In genomic region chr20:4613184-4613583, GRCh38 we compare ENCODE assay signal across 1 cellular context.
TF ChIP-seq lines count a peak whose summit lies in the region.

No MANE protein-coding gene starts in this region.

TF ChIP-seq in HEK293, 187 proteins besides CTCF, POLR2A, EP300 and RAD21 (continued from another document and continues in another):
- no peak for TF ChIP-seq ZNF148 (tag by site-specific recombination; IDR thresholded peaks at IDR 0.05; ENCODE audit: borderline replicate concordance)
- peak; percentile 87 for TF ChIP-seq ZBTB8A (tag by site-specific recombination; IDR thresholded peaks at IDR 0.05)
- peak; percentile 83 for TF ChIP-seq ZNF558 (tag by site-specific recombination; IDR thresholded peaks at IDR 0.05)
- TF ChIP-seq ZNF529 (tag by site-specific recombination; IDR thresholded peaks at IDR 0.05; ENCODE audit: insufficient replicate concordance): peak; percentile 65
- TF ChIP-seq ZNF146 (tag by site-specific recombination; IDR thresholded peaks at IDR 0.05): no peak
- peak; percentile 96 for TF ChIP-seq ZNF433 (tag by site-specific recombination; IDR thresholded peaks at IDR 0.05; ENCODE audit: low read depth)
- peak; percentile 77; the same call in 1 of the 2 replicates for TF ChIP-seq ZNF223 (tag by site-specific recombination; IDR thresholded peaks at IDR 0.05)
- TF ChIP-seq ZNF404 (tag by site-specific recombination; IDR thresholded peaks at IDR 0.05): peak; percentile 82; the same call in 1 of the 2 replicates
- no peak for TF ChIP-seq ZNF704 (tag by site-specific recombination; IDR thresholded peaks at IDR 0.05)
- no peak for TF ChIP-seq ZBTB17 (tag by site-specific recombination; IDR thresholded peaks at IDR 0.05)
- no peak for TF ChIP-seq ZEB2 (tag by site-specific recombination; IDR thresholded peaks at IDR 0.05)
- TF ChIP-seq MEIS1 (CRISPR knock-in tag; IDR thresholded peaks at IDR 0.05; ENCODE audit: borderline replicate concordance): no peak
- no peak for TF ChIP-seq ZNF423 (tag by site-specific recombination; IDR thresholded peaks at IDR 0.05)
- peak; percentile 72 for TF ChIP-seq ZBTB21 (tag by site-specific recombination; IDR thresholded peaks at IDR 0.05)
- no peak for TF ChIP-seq EGR2 (tag by site-specific recombination; IDR thresholded peaks at IDR 0.05; ENCODE audit: low read depth)
- peak; percentile 95 for TF ChIP-seq ZFP37 (tag by site-specific recombination; IDR thresholded peaks at IDR 0.05)
- TF ChIP-seq ZSCAN18 (tag by site-specific recombination; IDR thresholded peaks at IDR 0.05): no peak
- TF ChIP-seq ZNF140 (tag by site-specific recombination; IDR thresholded peaks at IDR 0.05): peak; percentile 90
- TF ChIP-seq ZNF48 (tag by site-specific recombination; IDR thresholded peaks at IDR 0.05): no peak
- TF ChIP-seq BCL11A (tag by site-specific recombination; IDR thresholded peaks at IDR 0.05; ENCODE audit: low read depth): no peak
- TF ChIP-seq ZNF354C (tag by site-specific recombination; IDR thresholded peaks at IDR 0.05; ENCODE audit: borderline replicate concordance, low read depth): 0 out of 2 replicates have a peak, but pooled peaks have one; percentile 64
- TF ChIP-seq ZNF677 (tag by site-specific recombination; IDR thresholded peaks at IDR 0.05): no peak
- TF ChIP-seq ZNF664 (tag by site-specific recombination; IDR thresholded peaks at IDR 0.05): peak; percentile 78
- peak; percentile 97 for TF ChIP-seq ZNF555 (tag by site-specific recombination; conservative IDR thresholded peaks at IDR 0.05)
- no peak for TF ChIP-seq ZNF280C (tag by site-specific recombination; IDR thresholded peaks at IDR 0.05)
- TF ChIP-seq ZNF292 (tag by site-specific recombination; IDR thresholded peaks at IDR 0.05; ENCODE audit: borderline replicate concordance, low read depth): peak; percentile 90
- no peak for TF ChIP-seq ZNF449 (tag by site-specific recombination; IDR thresholded peaks at IDR 0.05)
- no peak for TF ChIP-seq ZNF747 (tag by site-specific recombination; IDR thresholded peaks at IDR 0.05)
- peak; percentile 69; the same call in 1 of the 2 replicates for TF ChIP-seq GLI2 (tag by site-specific recombination; IDR thresholded peaks at IDR 0.05; ENCODE audit: borderline replicate concordance, low read depth)
- 0 out of 2 replicates have a peak, but pooled peaks have one; percentile 60 for TF ChIP-seq ZNF501 (tag by site-specific recombination; IDR thresholded peaks at IDR 0.05)
- peak; percentile 94 for TF ChIP-seq ZNF266 (tag by site-specific recombination; IDR thresholded peaks at IDR 0.05; ENCODE audit: low read depth)
- no peak for TF ChIP-seq ZNF335 (tag by site-specific recombination; conservative IDR thresholded peaks at IDR 0.05)
- TF ChIP-seq ZNF239 (tag by site-specific recombination; IDR thresholded peaks at IDR 0.05): no peak
- TF ChIP-seq ZNF585B (tag by site-specific recombination; IDR thresholded peaks at IDR 0.05): no peak
- TF ChIP-seq ZNF530 (tag by site-specific recombination; IDR thresholded peaks at IDR 0.05; ENCODE audit: low read depth): 0 out of 2 replicates have a peak, but pooled peaks have one; percentile 29
- TF ChIP-seq, protein P1, sequence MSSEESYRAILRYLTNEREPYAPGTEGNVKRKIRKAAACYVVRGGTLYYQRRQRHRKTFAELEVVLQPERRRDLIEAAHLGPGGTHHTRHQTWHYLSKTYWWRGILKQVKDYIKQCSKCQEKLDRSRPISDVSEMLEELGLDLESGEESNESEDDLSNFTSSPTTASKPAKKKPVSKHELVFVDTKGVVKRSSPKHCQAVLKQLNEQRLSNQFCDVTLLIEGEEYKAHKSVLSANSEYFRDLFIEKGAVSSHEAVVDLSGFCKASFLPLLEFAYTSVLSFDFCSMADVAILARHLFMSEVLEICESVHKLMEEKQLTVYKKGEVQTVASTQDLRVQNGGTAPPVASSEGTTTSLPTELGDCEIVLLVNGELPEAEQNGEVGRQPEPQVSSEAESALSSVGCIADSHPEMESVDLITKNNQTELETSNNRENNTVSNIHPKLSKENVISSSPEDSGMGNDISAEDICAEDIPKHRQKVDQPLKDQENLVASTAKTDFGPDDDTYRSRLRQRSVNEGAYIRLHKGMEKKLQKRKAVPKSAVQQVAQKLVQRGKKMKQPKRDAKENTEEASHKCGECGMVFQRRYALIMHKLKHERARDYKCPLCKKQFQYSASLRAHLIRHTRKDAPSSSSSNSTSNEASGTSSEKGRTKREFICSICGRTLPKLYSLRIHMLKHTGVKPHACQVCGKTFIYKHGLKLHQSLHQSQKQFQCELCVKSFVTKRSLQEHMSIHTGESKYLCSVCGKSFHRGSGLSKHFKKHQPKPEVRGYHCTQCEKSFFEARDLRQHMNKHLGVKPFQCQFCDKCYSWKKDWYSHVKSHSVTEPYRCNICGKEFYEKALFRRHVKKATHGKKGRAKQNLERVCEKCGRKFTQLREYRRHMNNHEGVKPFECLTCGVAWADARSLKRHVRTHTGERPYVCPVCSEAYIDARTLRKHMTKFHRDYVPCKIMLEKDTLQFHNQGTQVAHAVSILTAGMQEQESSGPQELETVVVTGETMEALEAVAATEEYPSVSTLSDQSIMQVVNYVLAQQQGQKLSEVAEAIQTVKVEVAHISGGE (tag by site-specific recombination; conservative IDR thresholded peaks at IDR 0.05; ENCODE audit: low read depth): peak; percentile 84
- TF ChIP-seq ZNF623 (tag by site-specific recombination; IDR thresholded peaks at IDR 0.05): peak; percentile 81
- peak; percentile 87; the same call in 1 of the 2 replicates for TF ChIP-seq ZNF560 (tag by site-specific recombination; IDR thresholded peaks at IDR 0.05; ENCODE audit: borderline replicate concordance)
- no peak for TF ChIP-seq ZBTB7A (tag by site-specific recombination; IDR thresholded peaks at IDR 0.05; ENCODE audit: low read depth)
- TF ChIP-seq ZNF624 (tag by site-specific recombination; IDR thresholded peaks at IDR 0.05): no peak
- TF ChIP-seq KLF9 (tag by site-specific recombination; IDR thresholded peaks at IDR 0.05; ENCODE audit: low read depth): no peak
- TF ChIP-seq ZNF629 (tag by site-specific recombination; IDR thresholded peaks at IDR 0.05): peak; percentile 64
- no peak for TF ChIP-seq ZNF521 (tag by site-specific recombination; IDR thresholded peaks at IDR 0.05)
- TF ChIP-seq ZNF274 (IDR thresholded peaks at IDR 0.05; ENCODE audit: low read length): no peak
- TF ChIP-seq ZNF274 (tag by site-specific recombination; IDR thresholded peaks at IDR 0.05; ENCODE audit: borderline replicate concordance): no peak
- TF ChIP-seq SP3 (tag by site-specific recombination; IDR thresholded peaks at IDR 0.05): peak; percentile 41; the same call in 1 of the 2 replicates
- TF ChIP-seq OVOL3 (tag by site-specific recombination; IDR thresholded peaks at IDR 0.05): peak; percentile 41; the same call in 1 of the 2 replicates
- TF ChIP-seq ZNF133 (tag by site-specific recombination; IDR thresholded peaks at IDR 0.05): no peak
- TF ChIP-seq ZNF426 (tag by site-specific recombination; IDR thresholded peaks at IDR 0.05): peak; percentile 94
- no peak for TF ChIP-seq ZNF561 (tag by site-specific recombination; IDR thresholded peaks at IDR 0.05; ENCODE audit: borderline replicate concordance)
- TF ChIP-seq, protein P2, sequence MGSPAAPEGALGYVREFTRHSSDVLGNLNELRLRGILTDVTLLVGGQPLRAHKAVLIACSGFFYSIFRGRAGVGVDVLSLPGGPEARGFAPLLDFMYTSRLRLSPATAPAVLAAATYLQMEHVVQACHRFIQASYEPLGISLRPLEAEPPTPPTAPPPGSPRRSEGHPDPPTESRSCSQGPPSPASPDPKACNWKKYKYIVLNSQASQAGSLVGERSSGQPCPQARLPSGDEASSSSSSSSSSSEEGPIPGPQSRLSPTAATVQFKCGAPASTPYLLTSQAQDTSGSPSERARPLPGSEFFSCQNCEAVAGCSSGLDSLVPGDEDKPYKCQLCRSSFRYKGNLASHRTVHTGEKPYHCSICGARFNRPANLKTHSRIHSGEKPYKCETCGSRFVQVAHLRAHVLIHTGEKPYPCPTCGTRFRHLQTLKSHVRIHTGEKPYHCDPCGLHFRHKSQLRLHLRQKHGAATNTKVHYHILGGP (tag by site-specific recombination; IDR thresholded peaks at IDR 0.05): no peak
- TF ChIP-seq, protein P3, sequence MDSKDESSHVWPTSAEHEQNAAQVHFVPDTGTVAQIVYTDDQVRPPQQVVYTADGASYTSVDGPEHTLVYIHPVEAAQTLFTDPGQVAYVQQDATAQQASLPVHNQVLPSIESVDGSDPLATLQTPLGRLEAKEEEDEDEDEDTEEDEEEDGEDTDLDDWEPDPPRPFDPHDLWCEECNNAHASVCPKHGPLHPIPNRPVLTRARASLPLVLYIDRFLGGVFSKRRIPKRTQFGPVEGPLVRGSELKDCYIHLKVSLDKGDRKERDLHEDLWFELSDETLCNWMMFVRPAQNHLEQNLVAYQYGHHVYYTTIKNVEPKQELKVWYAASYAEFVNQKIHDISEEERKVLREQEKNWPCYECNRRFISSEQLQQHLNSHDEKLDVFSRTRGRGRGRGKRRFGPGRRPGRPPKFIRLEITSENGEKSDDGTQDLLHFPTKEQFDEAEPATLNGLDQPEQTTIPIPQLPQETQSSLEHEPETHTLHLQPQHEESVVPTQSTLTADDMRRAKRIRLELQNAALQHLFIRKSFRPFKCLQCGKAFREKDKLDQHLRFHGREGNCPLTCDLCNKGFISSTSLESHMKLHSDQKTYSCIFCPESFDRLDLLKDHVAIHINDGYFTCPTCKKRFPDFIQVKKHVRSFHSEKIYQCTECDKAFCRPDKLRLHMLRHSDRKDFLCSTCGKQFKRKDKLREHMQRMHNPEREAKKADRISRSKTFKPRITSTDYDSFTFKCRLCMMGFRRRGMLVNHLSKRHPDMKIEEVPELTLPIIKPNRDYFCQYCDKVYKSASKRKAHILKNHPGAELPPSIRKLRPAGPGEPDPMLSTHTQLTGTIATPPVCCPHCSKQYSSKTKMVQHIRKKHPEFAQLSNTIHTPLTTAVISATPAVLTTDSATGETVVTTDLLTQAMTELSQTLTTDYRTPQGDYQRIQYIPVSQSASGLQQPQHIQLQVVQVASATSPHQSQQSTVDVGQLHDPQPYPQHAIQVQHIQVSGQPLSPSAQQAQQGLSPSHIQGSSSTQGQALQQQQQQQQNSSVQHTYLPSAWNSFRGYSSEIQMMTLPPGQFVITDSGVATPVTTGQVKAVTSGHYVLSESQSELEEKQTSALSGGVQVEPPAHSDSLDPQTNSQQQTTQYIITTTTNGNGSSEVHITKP (tag by site-specific recombination; IDR thresholded peaks at IDR 0.05): peak; percentile 62
- TF ChIP-seq BCL11B (tag by site-specific recombination; IDR thresholded peaks at IDR 0.05; ENCODE audit: low read depth): no peak
